ENCODE assay signal across 8 cellular contexts in genomic region chr1:58783993-58784757, GRCh38. TPM values are rescaled to one million over a fixed set of nuclear protein-coding genes. Genes with fewer than 3 reads are reported as not detected.
A peak's percentile ranks its signal among the peaks of the same experiment; 100 is the strongest.
DNase-seq lines count a peak whose midpoint lies in the region; ATAC-seq and TF ChIP-seq lines count a peak whose summit lies in the region.

TSS of gene JUN (minus strand) at chr1:58784047. CDS start at chr1:58783070, 977 bp downstream.

- H3K9me3 Mint-ChIP-seq in activated T-helper 2 cell treated with anti-CD3 and anti-CD28 coated beads, Interferon-gamma antibody, Interleukin-2, Interleukin-4, amounts not matched to agents 10 μg/mL and 5 μg/mL and 100 μg/mL, durations not matched to agents 14 hours and 24 hours and 36 hours: peaks cover 14% of the 10 kb centered on the region
- H3K9me3 Mint-ChIP-seq in naive thymus-derived CD4-positive, alpha-beta T cell: peaks cover 0 to 28% (median 9%) of the 10 kb centered on the region in 11 donors
- H3K9me3 Mint-ChIP-seq in stimulated activated naive B cell treated with anti-CD40 and anti-IgM and Interleukin-4, amounts not matched to agents 10 μg/mL and 1 μg/mL and 100 μg/mL, for 72 hours: peaks cover 7 to 8% of the 10 kb centered on the region in 2 donors

- peak; percentile 65 for ATAC-seq in RWPE2 (ENCODE audit: low read depth)
- ATAC-seq in naive thymus-derived CD4-positive, alpha-beta T cell: peak; percentile 82
- ATAC-seq in stimulated activated naive B cell treated with anti-CD40 and anti-IgM and Interleukin-4, amounts not matched to agents 10 μg/mL and 1 μg/mL and 100 μg/mL, for 72 hours (replicated peaks): peak; percentile 79 to 85

- H3K4me1 ChIP-seq in RWPE2 (ENCODE audit: insufficient read depth, poor library complexity, severe bottlenecking) (peaks cover 26% of the 10 kb centered on the region), fibroblast of lung (ENCODE audit: control insufficient read depth, extremely low read depth, insufficient read depth, low read length) (peaks cover 11% of the 10 kb centered on the region)
- H3K4me1 ChIP-seq in naive thymus-derived CD4-positive, alpha-beta T cell (ENCODE audit: control insufficient read depth in 2 of 2, insufficient read depth in 2 of 2, low read length in 2 of 2): peaks cover 13 to 16% of the 10 kb centered on the region in 2 donors

- H3K4me3 Mint-ChIP-seq in activated T-helper 2 cell treated with anti-CD3 and anti-CD28 coated beads, Interferon-gamma antibody, Interleukin-2, Interleukin-4, amounts not matched to agents 10 μg/mL and 5 μg/mL and 100 μg/mL, durations not matched to agents 14 hours and 24 hours and 36 hours (ENCODE audit: low read depth): peak within 1 kb of the TSS; percentile 91
- H3K4me3 Mint-ChIP-seq in naive thymus-derived CD4-positive, alpha-beta T cell: peak within 1 kb of the TSS; percentile 91 to 100 (median 95)
- peak within 1 kb of the TSS; percentile 90 to 97 for H3K4me3 Mint-ChIP-seq in stimulated activated naive B cell treated with anti-CD40 and anti-IgM and Interleukin-4, amounts not matched to agents 10 μg/mL and 1 μg/mL and 100 μg/mL, for 72 hours

- POLR2A ChIA-PET in naive thymus-derived CD4-positive, alpha-beta T cell (lab: Charles Lee): interaction anchor here (0.6 to 3.3 kb wide), 39 partner anchors 8 to 1030 kb away, joined by 3 to 18 read pairs (median 4); partner anchors contain the start of genes FGGY, HOOK1 and OMA1

- H3K9ac ChIP-seq in fibroblast of lung (ENCODE audit: insufficient read depth, low read length): peak within 1 kb of the TSS; percentile 98

- peak within 1 kb of the TSS; percentile 93 for H3K27ac Mint-ChIP-seq in activated T-helper 2 cell treated with anti-CD3 and anti-CD28 coated beads, Interferon-gamma antibody, Interleukin-2, Interleukin-4, amounts not matched to agents 10 μg/mL and 5 μg/mL and 100 μg/mL, durations not matched to agents 14 hours and 24 hours and 36 hours
- H3K27ac Mint-ChIP-seq in naive thymus-derived CD4-positive, alpha-beta T cell: peak within 1 kb of the TSS; percentile 98 to 100 (median 100)
- peak within 1 kb of the TSS; percentile 96 for H3K27ac Mint-ChIP-seq in stimulated activated naive B cell treated with anti-CD40 and anti-IgM and Interleukin-4, amounts not matched to agents 10 μg/mL and 1 μg/mL and 100 μg/mL, for 72 hours

- H3K4me1 Mint-ChIP-seq in activated T-helper 2 cell treated with anti-CD3 and anti-CD28 coated beads, Interferon-gamma antibody, Interleukin-2, Interleukin-4, amounts not matched to agents 10 μg/mL and 5 μg/mL and 100 μg/mL, durations not matched to agents 14 hours and 24 hours and 36 hours (ENCODE audit: low read depth): peaks cover 21% of the 10 kb centered on the region
- peaks cover 7 to 49% (median 33%) of the 10 kb centered on the region in 7 donors for H3K4me1 Mint-ChIP-seq in naive thymus-derived CD4-positive, alpha-beta T cell
- peaks cover 19 to 44% of the 10 kb centered on the region in 2 donors for H3K4me1 Mint-ChIP-seq in stimulated activated naive B cell treated with anti-CD40 and anti-IgM and Interleukin-4, amounts not matched to agents 10 μg/mL and 1 μg/mL and 100 μg/mL, for 72 hours

- H3K27me3 ChIP-seq in RWPE2 (ENCODE audit: insufficient read depth, poor library complexity, severe bottlenecking): no peaks in the 10 kb centered on the region
- no peaks in the 10 kb centered on the region for H3K27me3 ChIP-seq in fibroblast of lung (ENCODE audit: control insufficient read depth, insufficient read depth, low read length)
- H3K27me3 ChIP-seq in naive thymus-derived CD4-positive, alpha-beta T cell (ENCODE audit: control insufficient read depth in 2 of 2, insufficient read depth in 2 of 2, low read length in 2 of 2): peaks cover 0 to 4% of the 10 kb centered on the region in 2 donors

- H3K4me2 ChIP-seq in fibroblast of lung (ENCODE audit: extremely low read depth, insufficient read depth, low read length): peak within 1 kb of the TSS; percentile 85

- peaks cover 34% of the 10 kb centered on the region for H3K79me2 ChIP-seq in fibroblast of lung (ENCODE audit: control insufficient read depth, insufficient read depth, low read length)

- H3K4me3 ChIP-seq in RWPE2 (ENCODE audit: severe bottlenecking): peak within 1 kb of the TSS; percentile 83
- H3K4me3 ChIP-seq in fibroblast of lung (replicated peaks in 1 of 4; ENCODE audit: control extremely low read depth in 1 of 4, insufficient read depth in 1 of 4, low read depth in 3 of 4, low read length in 4 of 4): peak within 1 kb of the TSS; percentile 82 to 96 (median 94)
- H3K4me3 ChIP-seq in naive thymus-derived CD4-positive, alpha-beta T cell (ENCODE audit: low read length): peak within 1 kb of the TSS; percentile 97

- H3K27me3 Mint-ChIP-seq in activated T-helper 2 cell treated with anti-CD3 and anti-CD28 coated beads, Interferon-gamma antibody, Interleukin-2, Interleukin-4, amounts not matched to agents 10 μg/mL and 5 μg/mL and 100 μg/mL, durations not matched to agents 14 hours and 24 hours and 36 hours (ENCODE audit: low read depth): peaks cover 16% of the 10 kb centered on the region
- H3K27me3 Mint-ChIP-seq in naive thymus-derived CD4-positive, alpha-beta T cell: peaks cover 0 to 5% (median 3%) of the 10 kb centered on the region in 5 donors
- H3K27me3 Mint-ChIP-seq in stimulated activated naive B cell treated with anti-CD40 and anti-IgM and Interleukin-4, amounts not matched to agents 10 μg/mL and 1 μg/mL and 100 μg/mL, for 72 hours: no peaks in the 10 kb centered on the region

- H3K9me3 ChIP-seq in RWPE2 (ENCODE audit: severe bottlenecking): peaks cover 2% of the 10 kb centered on the region
- no peaks in the 10 kb centered on the region for H3K9me3 ChIP-seq in fibroblast of lung (ENCODE audit: control insufficient read depth, insufficient read depth, low read depth, low read length)
- H3K9me3 ChIP-seq in naive thymus-derived CD4-positive, alpha-beta T cell (ENCODE audit: control insufficient read depth in 2 of 3, low read length in 3 of 3): no peaks in the 10 kb centered on the region

- H3K36me3 ChIP-seq in RWPE2 (ENCODE audit: low read depth) (peaks cover 30% of the 10 kb centered on the region), fibroblast of lung (ENCODE audit: control insufficient read depth, insufficient read depth, low read length) (peaks cover 10% of the 10 kb centered on the region)
- peaks cover 0 to 23% (median 0%) of the 10 kb centered on the region in 3 experiments for H3K36me3 ChIP-seq in naive thymus-derived CD4-positive, alpha-beta T cell (ENCODE audit: control insufficient read depth in 2 of 3, insufficient read depth in 3 of 3, low read length in 3 of 3)

- H3K27ac ChIP-seq in RWPE2 (ENCODE audit: poor library complexity, severe bottlenecking) (peak within 1 kb of the TSS; percentile 95), fibroblast of lung (ENCODE audit: insufficient read depth, low read length) (peak within 1 kb of the TSS; percentile 98)
- H3K27ac ChIP-seq in naive thymus-derived CD4-positive, alpha-beta T cell (ENCODE audit: low read depth, low read length): peak within 1 kb of the TSS; percentile 95

- H3K36me3 Mint-ChIP-seq in activated T-helper 2 cell treated with anti-CD3 and anti-CD28 coated beads, Interferon-gamma antibody, Interleukin-2, Interleukin-4, amounts not matched to agents 10 μg/mL and 5 μg/mL and 100 μg/mL, durations not matched to agents 14 hours and 24 hours and 36 hours (ENCODE audit: low read depth): peaks cover 42% of the 10 kb centered on the region
- H3K36me3 Mint-ChIP-seq in naive thymus-derived CD4-positive, alpha-beta T cell: peaks cover 6 to 42% (median 21%) of the 10 kb centered on the region in 5 donors
- H3K36me3 Mint-ChIP-seq in stimulated activated naive B cell treated with anti-CD40 and anti-IgM and Interleukin-4, amounts not matched to agents 10 μg/mL and 1 μg/mL and 100 μg/mL, for 72 hours: peaks cover 31 to 48% of the 10 kb centered on the region in 2 donors

- intact Hi-C loops in activated T-helper 2 cell treated with anti-CD3 and anti-CD28 coated beads, Interferon-gamma antibody, Interleukin-2, Interleukin-4, amounts not matched to agents 10 μg/mL and 5 μg/mL and 100 μg/mL, durations not matched to agents 14 hours and 24 hours and 36 hours (cut with micrococcal nuclease): loop anchor here (1.0 to 5.0 kb wide), 13 partner anchors 29 to 913 kb away; no protein-coding TSS in a partner anchor
- intact Hi-C loops in naive thymus-derived CD4-positive, alpha-beta T cell (cut with micrococcal nuclease): loop anchor here (1.0 to 10.0 kb wide), 23 partner anchors 11 to 1030 kb away; partner anchors contain the start of genes MYSM1 (in 2 of the 2), HOOK1 (in 1 of the 2) and OMA1 (in 1 of the 2)

- DNase-seq in Daoy (ENCODE audit: low read depth) (peak; percentile 100), H4 (ENCODE audit: low spot score) (peak; percentile 99), LoVo (ENCODE audit: low spot score) (peak; percentile 99), RWPE2 (ENCODE audit: low spot score) (peak; percentile 99), fibroblast of lung (ENCODE audit: low read depth in 2 of 2) (peak; percentile 99 to 100)
- DNase-seq in activated T-helper 2 cell treated with anti-CD3 and anti-CD28 coated beads, Interferon-gamma antibody, Interleukin-2, Interleukin-4, amounts not matched to agents 10 μg/mL and 5 μg/mL and 100 μg/mL, durations not matched to agents 14 hours and 24 hours and 36 hours (ENCODE audit: low spot score): peak; percentile 96
- peak; percentile 94 to 100 (median 98) for DNase-seq in naive thymus-derived CD4-positive, alpha-beta T cell
- DNase-seq in stimulated activated naive B cell treated with anti-CD40 and anti-IgM and Interleukin-4, amounts not matched to agents 10 μg/mL and 1 μg/mL and 100 μg/mL, for 72 hours: peak; percentile 97

- CTCF ChIA-PET in naive thymus-derived CD4-positive, alpha-beta T cell (lab: Charles Lee): interaction anchor here (0.6 to 3.9 kb wide), 7 partner anchors 29 to 915 kb away, joined by 3 to 27 read pairs (median 4); no protein-coding TSS in a partner anchor

- H2AFZ ChIP-seq in fibroblast of lung (ENCODE audit: low read length): no peak within 1 kb of the TSS

- H4K20me1 ChIP-seq in fibroblast of lung (ENCODE audit: control insufficient read depth, extremely low read depth, insufficient read depth, low read length): no peaks in the 10 kb centered on the region

- no peak for TF ChIP-seq CTCF in RWPE2 (IDR thresholded peaks at IDR 0.05; ENCODE audit: poor library complexity, severe bottlenecking)
- TF ChIP-seq CTCF in fibroblast of lung (conservative IDR thresholded peaks at IDR 0.05 in 1 of 2, IDR thresholded peaks at IDR 0.05 in 1 of 2; ENCODE audit: low read depth in 1 of 2, low read length in 2 of 2): no peak

RNA-seq across cellular contexts. Expression of gene JUN, which starts in this region (rescaled TPM):
- 161 and 165 TPM in 2 replicates for total RNA-seq in Daoy (2014; rRNA removed; shearing (Covaris generic))
- 23.2 and 29.4 TPM in 2 replicates for total RNA-seq in H4 (2014; rRNA removed; shearing (Covaris generic))
- 29.5 and 30.2 TPM in 2 replicates for total RNA-seq in activated T-helper 2 cell treated with anti-CD3 and anti-CD28 coated beads, Interferon-gamma antibody, Interleukin-2, Interleukin-4, amounts not matched to agents 10 μg/mL and 5 μg/mL and 100 μg/mL, durations not matched to agents 14 hours and 24 hours and 36 hours
- 112 and 145 TPM in 2 replicates for total RNA-seq in fibroblast of lung
- 22.6 and 73.7 TPM in 2 replicates for polyA plus RNA-seq in fibroblast of lung
- polyA plus RNA-seq in fibroblast of lung (2012): 39.2 and 112 TPM in 2 replicates
- 34.1 and 57.9 TPM in 2 replicates for polyA minus RNA-seq in fibroblast of lung (ENCODE audit: low replicate concordance)
- total RNA-seq in naive thymus-derived CD4-positive, alpha-beta T cell: 1,000 to 10,000 TPM in 2 of 5 experiments, 10 to 100 TPM in 3; 17.9 to 1,362 (median 41.2) TPM
- polyA plus RNA-seq in naive thymus-derived CD4-positive, alpha-beta T cell: 10 to 100 TPM; 21.9 to 30.1 TPM

Comparison
In these comparisons a context has a peak if more than half of its experiments do, and no peak if none do; other contexts are left out.
1. Peak in every context shown above with its lines: DNase-seq, ATAC-seq, H3K4me3 ChIP-seq and H3K27ac ChIP-seq.